ENCODE assay signal across 18 cellular contexts in the genomic region with DNA sequence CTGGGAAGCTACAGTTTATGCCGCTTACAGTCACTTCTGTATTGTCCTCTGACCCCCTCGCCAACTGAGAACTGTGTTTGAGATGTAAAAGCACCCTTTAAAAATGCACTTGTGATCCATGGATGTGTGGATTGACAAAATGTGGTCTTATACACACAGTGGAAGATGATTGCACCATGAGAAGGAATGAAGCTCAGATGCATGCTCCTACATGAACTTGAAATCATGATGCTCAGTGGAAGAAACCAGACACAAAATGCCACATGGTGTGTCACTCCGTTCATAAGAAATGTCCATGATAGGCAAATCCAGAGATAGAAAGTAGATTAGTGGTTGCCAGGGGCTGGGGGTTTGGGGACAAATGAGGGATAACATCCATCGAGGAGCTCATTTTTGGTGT.
"Had no signal": no experiment of that assay in that cellular context is flagged by ENCODE, and none has a peak within 500 bp of the region (broad histone marks: within the 10 kb centered on the region; RNA-seq: fewer than 3 reads in every experiment).

No MANE protein-coding gene starts in this region.

- H3K4me3 Mint-ChIP-seq: activated CD8-positive, alpha-beta memory T cell treated with anti-CD3 and anti-CD28 coated beads, Interleukin-2, amount 10 ng/mL, durations not matched to agents 7 days and 5 days; activated naive CD8-positive, alpha-beta T cell treated with anti-CD3 and anti-CD28 coated beads for 36 hours; activated T-cell treated with anti-CD3 and anti-CD28 coated beads, Interleukin-2, amount 50 U/mL, for 24 hours; immature natural killer cell; nephron had no signal

- H3K9me3 Mint-ChIP-seq: activated naive CD8-positive, alpha-beta T cell treated with anti-CD3 and anti-CD28 coated beads for 36 hours; activated T-cell treated with anti-CD3 and anti-CD28 coated beads, Interleukin-2, amount 50 U/mL, for 24 hours; immature natural killer cell; nephron had no signal

- H3K27ac ChIP-seq: cardiac muscle cell, lower lobe of right lung had no signal

- H3K27me3 ChIP-seq: ascending aorta, cardiac muscle cell had no signal

- DNase-seq: activated CD4-positive, alpha-beta T cell treated with anti-CD3 and anti-CD28 coated beads, Interleukin-2, amount 50 U/mL, for 48 hours; activated CD8-positive, alpha-beta memory T cell treated with anti-CD3 and anti-CD28 coated beads, Interleukin-2, amount 10 ng/mL, durations not matched to agents 7 days and 5 days; activated gamma-delta T cell treated with Interleukin-2 at 50 U/mL for 16 hours; activated naive CD8-positive, alpha-beta T cell treated with anti-CD3 and anti-CD28 coated beads for 36 hours; activated T-cell treated with anti-CD3 and anti-CD28 coated beads, Interleukin-2, amount 50 U/mL, for 24 hours; effector CD4-positive, alpha-beta T cell; erythroblast; glutamatergic neuron; immature natural killer cell; lower lobe of right lung; stimulated activated CD4-positive, alpha-beta T cell treated with anti-CD3 and anti-CD28 coated beads, Interleukin-12 subunit alpha, Interleukin-12 subunit beta, amount 100 ng/mL, for 4 hours; stimulated activated CD4-positive, alpha-beta T cell treated with anti-CD3 and anti-CD28 coated beads, Interleukin-2, amount 100 ng/mL, for 48 hours; stimulated activated naive CD8-positive, alpha-beta T cell treated with anti-CD3 and anti-CD28 coated beads, Interleukin-15, Interleukin-2, amounts not matched to agents 100 U/mL and 50 U/mL, for 24 hours had no signal

- ATAC-seq: activated CD4-positive, CD25-positive, alpha-beta regulatory T cell treated with anti-CD3 and anti-CD28 coated beads, Interleukin-2, amount 50 U/mL, for 24 hours; activated CD8-positive, alpha-beta memory T cell treated with anti-CD3 and anti-CD28 coated beads, Interleukin-2, amount 10 ng/mL, durations not matched to agents 7 days and 5 days; lower lobe of right lung; stimulated activated naive CD8-positive, alpha-beta T cell treated with anti-CD3 and anti-CD28 coated beads, Interleukin-15, Interleukin-2, amounts not matched to agents 100 U/mL and 50 U/mL, for 24 hours had no signal

- H3K9me3 ChIP-seq: ascending aorta, lower lobe of right lung had no signal

- H3K36me3 ChIP-seq: ascending aorta, cardiac muscle cell, lower lobe of right lung had no signal

- H3K27me3 Mint-ChIP-seq: activated CD8-positive, alpha-beta memory T cell treated with anti-CD3 and anti-CD28 coated beads, Interleukin-2, amount 10 ng/mL, durations not matched to agents 7 days and 5 days; activated naive CD8-positive, alpha-beta T cell treated with anti-CD3 and anti-CD28 coated beads for 36 hours; activated T-cell treated with anti-CD3 and anti-CD28 coated beads, Interleukin-2, amount 50 U/mL, for 24 hours had no signal

- H3K36me3 Mint-ChIP-seq: activated CD8-positive, alpha-beta memory T cell treated with anti-CD3 and anti-CD28 coated beads, Interleukin-2, amount 10 ng/mL, durations not matched to agents 7 days and 5 days; activated naive CD8-positive, alpha-beta T cell treated with anti-CD3 and anti-CD28 coated beads for 36 hours had no signal

- H3K4me3 ChIP-seq: ascending aorta, cardiac muscle cell, coronary artery, lower lobe of right lung had no signal

- H3K27ac Mint-ChIP-seq: activated CD8-positive, alpha-beta memory T cell treated with anti-CD3 and anti-CD28 coated beads, Interleukin-2, amount 10 ng/mL, durations not matched to agents 7 days and 5 days; activated naive CD8-positive, alpha-beta T cell treated with anti-CD3 and anti-CD28 coated beads for 36 hours; activated T-cell treated with anti-CD3 and anti-CD28 coated beads, Interleukin-2, amount 50 U/mL, for 24 hours had no signal
